17 cellular contexts compared by ENCODE assay signal in the genomic region with DNA sequence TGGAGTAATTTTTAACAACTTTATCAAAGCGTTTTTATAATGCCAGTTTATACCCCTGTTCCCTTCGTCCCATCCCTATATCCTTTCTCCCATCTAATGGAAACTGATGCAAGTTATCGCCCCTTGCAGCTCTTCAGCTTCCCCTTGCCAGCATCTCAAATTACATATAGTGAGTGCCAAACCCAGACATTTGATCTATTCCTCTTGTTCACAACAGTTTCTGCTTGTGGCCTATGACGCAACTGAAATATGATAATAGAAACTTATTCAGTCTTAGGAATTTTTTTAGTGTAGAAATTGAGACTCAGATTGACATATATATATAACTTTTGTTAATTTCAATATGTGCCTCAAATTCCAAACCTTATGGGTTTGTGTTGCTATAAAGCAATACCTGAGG.
A peak's percentile ranks its signal among the peaks of the same experiment; 100 is the strongest.
DNase-seq lines count a peak whose midpoint lies in the region; ATAC-seq and TF ChIP-seq lines count a peak whose summit lies in the region.
"Had no signal": no experiment of that assay in that cellular context is flagged by ENCODE, and none has a peak within 500 bp of the region (broad histone marks: within the 10 kb centered on the region; RNA-seq: fewer than 3 reads in every experiment).

No MANE protein-coding gene starts in this region.

- no peak overlapping the region for H3K9ac ChIP-seq in IMR-90 (ENCODE audit: low read depth, low read length)

- no peak overlapping the region for H3K23ac ChIP-seq in IMR-90 (ENCODE audit: low read depth, low read length)

- TF ChIP-seq POLR2A in IMR-90 (IDR thresholded peaks at IDR 0.05; ENCODE audit: low read depth, low read length), result no peak
- TF ChIP-seq POLR2A in gastroesophageal sphincter (IDR thresholded peaks at IDR 0.05), result no peak

- no peak overlapping the region for H2BK120ac ChIP-seq in IMR-90 (ENCODE audit: low read depth, low read length)

- no peak overlapping the region for H2AFZ ChIP-seq in IMR-90 (replicated peaks; ENCODE audit: low read length, poor library complexity)

- H2BK15ac ChIP-seq in IMR-90 (ENCODE audit: low read depth, low read length), result no peak overlapping the region

- no peak overlapping the region for H2BK20ac ChIP-seq in IMR-90 (ENCODE audit: low read depth, low read length)

- CTCF ChIA-PET in AG04449 (lab: Yijun Ruan, JAX), result no interaction called here
- CTCF ChIA-PET in IMR-90 (lab: Yijun Ruan, JAX), result interaction anchor here (0.6 kb wide), 1 partner anchor 370 kb away, joined by 3 read pairs; no protein-coding TSS in a partner anchor

- no peak overlapping the region for H3K4ac ChIP-seq in IMR-90 (ENCODE audit: low read depth, low read length)

- no peak overlapping the region for H2AK9ac ChIP-seq in IMR-90 (replicated peaks; ENCODE audit: low read depth, low read length, poor library complexity)

- no peak for TF ChIP-seq RAD21 in IMR-90 (IDR thresholded peaks at IDR 0.05; ENCODE audit: low read length)

- no peak overlapping the region for H4K5ac ChIP-seq in IMR-90 (ENCODE audit: low read depth, low read length)

- H3K9me3 ChIP-seq in IMR-90 (ENCODE audit: control insufficient read depth, insufficient read depth, low read length) (no peaks in the 10 kb centered on the region), RWPE2 (ENCODE audit: severe bottlenecking) (no peaks in the 10 kb centered on the region), gastroesophageal sphincter (no peaks in the 10 kb centered on the region)
- H3K9me3 ChIP-seq: esophagus muscularis mucosa, sigmoid colon had no signal

- H3K27me3 ChIP-seq in IMR-90 (ENCODE audit: control insufficient read depth, insufficient read depth, low read length), result no peaks in the 10 kb centered on the region
- H3K27me3 ChIP-seq in RWPE2 (ENCODE audit: insufficient read depth, poor library complexity, severe bottlenecking), result no peaks in the 10 kb centered on the region
- H3K27me3 ChIP-seq in gastroesophageal sphincter, result no peaks in the 10 kb centered on the region
- H3K27me3 ChIP-seq: cardiac muscle cell, esophagus muscularis mucosa, sigmoid colon had no signal

- no peak for TF ChIP-seq CTCF in AG04449 (IDR thresholded peaks at IDR 0.05; ENCODE audit: insufficient read depth, low read length, missing control alignments)
- no peak for TF ChIP-seq CTCF in IMR-90 (conservative IDR thresholded peaks at IDR 0.05; ENCODE audit: low read depth, low read length)
- TF ChIP-seq CTCF in RWPE2 (IDR thresholded peaks at IDR 0.05; ENCODE audit: poor library complexity, severe bottlenecking), result no peak
- no peak for TF ChIP-seq CTCF in fibroblast of mammary gland (conservative IDR thresholded peaks at IDR 0.05; ENCODE audit: control insufficient read depth, insufficient read depth, low read depth, low read length)
- no peak for TF ChIP-seq CTCF in gastroesophageal sphincter (IDR thresholded peaks at IDR 0.05)

- H3K4me3 ChIP-seq in AG04449 (ENCODE audit: low read depth, low read length) (no peak overlapping the region), IMR-90 (ENCODE audit: insufficient read depth, low read depth, low read length) (no peak overlapping the region), RWPE2 (ENCODE audit: severe bottlenecking) (no peak overlapping the region), fibroblast of mammary gland (ENCODE audit: control insufficient read depth, low read depth, low read length) (no peak overlapping the region), gastroesophageal sphincter (no peak overlapping the region)
- H3K4me3 ChIP-seq: cardiac muscle cell, esophagus muscularis mucosa, sigmoid colon had no signal

- H3K27ac ChIP-seq in IMR-90 (ENCODE audit: insufficient read depth, low read length) (no peak overlapping the region), RWPE2 (ENCODE audit: poor library complexity, severe bottlenecking) (no peak overlapping the region), gastroesophageal sphincter (no peak overlapping the region)
- H3K27ac ChIP-seq: cardiac muscle cell, esophagus muscularis mucosa, sigmoid colon had no signal

- in situ Hi-C loops in IMR-90 (cut with MboI; ENCODE audit: low sequenced_read_pairs), result no loop called here

- intact Hi-C loops in IMR-90 (cut with micrococcal nuclease), result no loop called here

- WGBS in IMR-90 (ENCODE audit: extremely low coverage in 2 of 2, insufficient read length in 1 of 2), 2 experiments, result no CpG with 5 or more reads among the region's 4 CpGs
- 45 to 71% methylated on average over 4 of the region's 4 CpGs for WGBS in gastroesophageal sphincter (ENCODE audit: low coverage in 1 of 2), 2 donors

- H3K79me1 ChIP-seq in IMR-90 (ENCODE audit: low read depth in 1 of 2, low read length in 2 of 2), result no peaks in the 10 kb centered on the region

- H3K14ac ChIP-seq in IMR-90 (replicated peaks; ENCODE audit: low read depth, low read length), result no peak overlapping the region

- H3K4me1 ChIP-seq in IMR-90 (ENCODE audit: control insufficient read depth, insufficient read depth, low read length), result 0 out of 2 replicates have a peak, but pooled peaks cover 2% of the 10 kb centered on the region
- H3K4me1 ChIP-seq in RWPE2 (ENCODE audit: insufficient read depth, poor library complexity, severe bottlenecking), result peaks cover 7% of the 10 kb centered on the region
- H3K4me1 ChIP-seq in gastroesophageal sphincter, result no peaks in the 10 kb centered on the region
- H3K4me1 ChIP-seq: esophagus muscularis mucosa, sigmoid colon had no signal

- H3K9me1 ChIP-seq in IMR-90 (ENCODE audit: insufficient read depth, low read length), result no peaks in the 10 kb centered on the region; the same call in 1 of the 2 replicates

- dilution Hi-C loops in IMR-90 (cut with HindIII; ENCODE audit: low sequenced_read_pairs, unreplicated experiment), result no loop called here

- H2AK5ac ChIP-seq in IMR-90 (ENCODE audit: low read depth, low read length), result no peak overlapping the region

- BruUV-seq in IMR-90 (replicated peaks; lab: Mats Ljungman, UMichigan), result no TSS peak

- no peaks in the 10 kb centered on the region for H4K20me1 ChIP-seq in IMR-90 (ENCODE audit: insufficient read depth, low read length)

- no peak overlapping the region for H2BK5ac ChIP-seq in IMR-90 (ENCODE audit: low read depth, low read length, poor library complexity, severe bottlenecking)

- ATAC-seq in IMR-90 (ENCODE audit: low read depth) (peak; percentile 53), RWPE2 (ENCODE audit: low read depth) (peak; percentile 38; the same call in 2 of the 3 replicates), gastroesophageal sphincter (no peak), HG02759 (IDR thresholded peaks at IDR 0.05; ENCODE audit: unreplicated experiment) (no peak)

- H4K91ac ChIP-seq in IMR-90 (ENCODE audit: insufficient read depth, low read depth, low read length), result no peak overlapping the region

- H3K4me2 ChIP-seq in IMR-90 (ENCODE audit: low read depth, low read length), result no peak overlapping the region

- peak; percentile 9 for DNase-seq in AG04449 (ENCODE audit: low read depth, low spot score)
- peak; percentile 82 for DNase-seq in IMR-90
- DNase-seq in RWPE2 (ENCODE audit: low spot score), result no peak
- peak; percentile 77 for DNase-seq in fibroblast of mammary gland (ENCODE audit: low read depth)
- no peak for DNase-seq in activated T-cell treated with anti-CD3 and anti-CD28 coated beads for 4 hours
- no peak for DNase-seq in inferior parietal cortex (ENCODE audit: extremely low spot score)
- DNase-seq: activated CD4-positive, alpha-beta T cell treated with anti-CD3 and anti-CD28 coated beads, Interleukin-2, amount 10 ng/mL, durations not matched to agents 24 days and 14 days; activated naive CD4-positive, alpha-beta T cell treated with anti-CD3 and anti-CD28 coated beads, Interleukin-2, amount 50 U/mL, for 16 hours; HFFc6; Karpas-422; NCI-H1436; NCI-H524 treated with DMSO at 0.1 percent for 48 hours; sigmoid colon had no signal

- POLR2A ChIA-PET in AG04449 (lab: Yijun Ruan, JAX), result no interaction called here
- POLR2A ChIA-PET in IMR-90 (lab: Charles Lee; ENCODE audit: unreplicated experiment), result no interaction called here

- H3K18ac ChIP-seq in IMR-90 (ENCODE audit: low read depth, low read length), result no peak overlapping the region

- H3K56ac ChIP-seq in IMR-90 (ENCODE audit: extremely low read depth, insufficient read depth, low read length), result no peak overlapping the region

- no peak for TF ChIP-seq EP300 in gastroesophageal sphincter (IDR thresholded peaks at IDR 0.05)

- no peaks in the 10 kb centered on the region for H3K36me3 ChIP-seq in IMR-90 (ENCODE audit: control insufficient read depth, insufficient read depth, low read length)
- no peaks in the 10 kb centered on the region for H3K36me3 ChIP-seq in RWPE2 (ENCODE audit: low read depth)
- H3K36me3 ChIP-seq in gastroesophageal sphincter, result no peaks in the 10 kb centered on the region
- H3K36me3 ChIP-seq: cardiac muscle cell, esophagus muscularis mucosa, sigmoid colon had no signal

- no peak overlapping the region for H4K8ac ChIP-seq in IMR-90 (ENCODE audit: low read depth in 2 of 2, low read length in 2 of 2)

TF ChIP-seq in IMR-90, 13 proteins besides CTCF, POLR2A, EP300 and RAD21:
- TF ChIP-seq CEBPB (IDR thresholded peaks at IDR 0.05; ENCODE audit: low read depth, low read length), result peak; percentile 84
- no peak for TF ChIP-seq CHD1 (IDR thresholded peaks at IDR 0.05; ENCODE audit: low read depth, low read length)
TF ChIP-seq in IMR-90: peak in this region for 1.

Comparison
In these comparisons a context has a peak if more than half of its experiments do, and no peak if none do; other contexts are left out.
1. DNase-seq: peak in AG04449 (single experiment), IMR-90 (single experiment) and fibroblast of mammary gland (single experiment); none in RWPE2 (single experiment), activated T-cell treated with anti-CD3 and anti-CD28 coated beads for 4 hours (single experiment) and inferior parietal cortex (single experiment).
2. ATAC-seq: peak in IMR-90 (single experiment) and RWPE2 (single experiment); none in gastroesophageal sphincter (single experiment) and HG02759 (single experiment).